8 cellular contexts compared by ENCODE assay signal in genomic region chr10:3538850-3539531, GRCh38.
DNase-seq lines count a peak whose midpoint lies in the region; ATAC-seq and TF ChIP-seq lines count a peak whose summit lies in the region.

No MANE protein-coding gene starts in this region.

- TF ChIP-seq CTCF in body of pancreas (IDR thresholded peaks at IDR 0.05) = no peak

- peak; percentile 25 for DNase-seq in stimulated activated CD4-positive, alpha-beta T cell treated with anti-CD3 and anti-CD28 coated beads, Interleukin-1b, Interleukin-23, amount 100 ng/mL, for 48 hours
- DNase-seq in stimulated activated CD4-positive, alpha-beta T cell treated with anti-CD3 and anti-CD28 coated beads, Interleukin-2, amount 100 ng/mL, for 48 hours = no peak
- peak in 1 of 4 donors; percentile 30 for DNase-seq in body of pancreas
- no peak for DNase-seq in left lobe of liver (ENCODE audit: low spot score)
- peak; percentile 80 to 87 for DNase-seq in aorta
- no peak for DNase-seq in NCI-H187 treated with DMSO at 0.1 percent for 48 hours (lab: John Stamatoyannopoulos, UW)

- 61 to 70% methylated on average over 14 to 22 of the region's 22 CpGs for WGBS in body of pancreas, 2 donors
- WGBS in aorta, 2 donors = 24 to 27% methylated on average over 22 of the region's 22 CpGs

- H3K36me3 ChIP-seq in body of pancreas (replicated peaks in 1 of 2; ENCODE audit: insufficient read depth in 1 of 2, low read depth in 2 of 2) = no peaks in the 10 kb centered on the region
- H3K36me3 ChIP-seq in aorta (ENCODE audit: control insufficient read depth in 1 of 2, insufficient read depth in 2 of 2, low read length in 1 of 2) = no peaks in the 10 kb centered on the region

- ATAC-seq in body of pancreas (peak; percentile 52), left lobe of liver (peak; percentile 40), aorta (ENCODE audit: low FRiP score) (peak; percentile 73), HG03135 (IDR thresholded peaks at IDR 0.05; ENCODE audit: unreplicated experiment) (no peak), HG02623 (IDR thresholded peaks at IDR 0.05; ENCODE audit: unreplicated experiment) (no peak)

- H3K27me3 ChIP-seq in body of pancreas = no peaks in the 10 kb centered on the region
- no peaks in the 10 kb centered on the region for H3K27me3 ChIP-seq in aorta (ENCODE audit: control insufficient read depth in 1 of 2, insufficient read depth in 2 of 2, low read length in 1 of 2)

- H3K9me3 ChIP-seq in body of pancreas (no peaks in the 10 kb centered on the region), aorta (ENCODE audit: control insufficient read depth, low read length) (no peaks in the 10 kb centered on the region)

- H3K27ac ChIP-seq in body of pancreas (no peak overlapping the region), aorta (ENCODE audit: low read depth in 1 of 2, low read length in 2 of 2) (peak overlapping the region in 1 of 2 donors; percentile 37)

- H3K4me3 ChIP-seq in body of pancreas (no peak overlapping the region), aorta (ENCODE audit: low read length in 2 of 2) (no peak overlapping the region)

- TF ChIP-seq POLR2A in body of pancreas (IDR thresholded peaks at IDR 0.05) = no peak

- H3K4me1 ChIP-seq in body of pancreas (no peaks in the 10 kb centered on the region), aorta (ENCODE audit: control insufficient read depth in 1 of 2, insufficient read depth in 2 of 2, low read length in 2 of 2) (no peaks in the 10 kb centered on the region)

- intact Hi-C loops in body of pancreas (cut with DNase I) = no loop called here
- intact Hi-C loops in aorta (cut with DNase I) = no loop called here

Comparison
In these comparisons a context has a peak if more than half of its experiments do, and no peak if none do; other contexts are left out.
1. DNase-seq: peak in stimulated activated CD4-positive, alpha-beta T cell treated with anti-CD3 and anti-CD28 coated beads, Interleukin-1b, Interleukin-23, amount 100 ng/mL, for 48 hours (single experiment) and aorta (2 of 2); none in stimulated activated CD4-positive, alpha-beta T cell treated with anti-CD3 and anti-CD28 coated beads, Interleukin-2, amount 100 ng/mL, for 48 hours (0 of 2), left lobe of liver (single experiment) and NCI-H187 treated with DMSO at 0.1 percent for 48 hours (single experiment).
2. ATAC-seq: peak in body of pancreas (single experiment), left lobe of liver (single experiment) and aorta (single experiment); none in HG03135 (single experiment) and HG02623 (single experiment).